In genomic region chr3:53994986-53995385, GRCh38 we compare ENCODE assay signal across 19 cellular contexts.
"Had no signal": no experiment of that assay in that cellular context is flagged by ENCODE, and none has a peak within 500 bp of the region (broad histone marks: within the 10 kb centered on the region; RNA-seq: fewer than 3 reads in every experiment).

No MANE protein-coding gene starts in this region.

- H3K9me3 ChIP-seq: ascending aorta, esophagus muscularis mucosa, mucosa of descending colon, sigmoid colon, uterus had no signal

- H3K4me3 ChIP-seq: ascending aorta, esophagus muscularis mucosa, hepatocyte, mucosa of descending colon, neural progenitor cell, sigmoid colon, tibial artery, uterus had no signal

- H3K27me3 ChIP-seq: ascending aorta, esophagus muscularis mucosa, neural progenitor cell, sigmoid colon, uterus had no signal

- ATAC-seq: mucosa of descending colon; stimulated activated memory B cell treated with anti-CD40 and anti-IgM and Interleukin-4, amounts not matched to agents 10 μg/mL and 1 μg/mL and 100 μg/mL, for 72 hours had no signal

- H3K36me3 ChIP-seq: ascending aorta, esophagus muscularis mucosa, neural progenitor cell, sigmoid colon, tibial artery, uterus had no signal

- H3K27ac ChIP-seq: ascending aorta, hepatocyte, neural progenitor cell, sigmoid colon, tibial artery, uterus had no signal

- H3K4me1 ChIP-seq: ascending aorta, neural progenitor cell, sigmoid colon, tibial artery, uterus had no signal

- DNase-seq: activated CD4-positive, alpha-beta T cell treated with anti-CD3 and anti-CD28 coated beads, Interleukin-2, amount 10 ng/mL, durations not matched to agents 7 days and 5 days; activated CD8-positive, alpha-beta memory T cell treated with anti-CD3 and anti-CD28 coated beads, Interleukin-2, amount 50 U/mL, for 4 hours; activated effector memory CD4-positive, alpha-beta T cell treated with Interleukin-2 at 50 U/mL for 16 hours; activated naive CD4-positive, alpha-beta T cell treated with anti-CD3 and anti-CD28 coated beads, Interleukin-2, amount 50 U/mL, for 16 hours; activated T-cell treated with anti-CD3 and anti-CD28 coated beads, Interleukin-2, amount 50 U/mL, for 48 hours; cerebellar nuclear complex; effector memory CD4-positive, alpha-beta T cell; islet precursor cell; mucosa of descending colon; naive B cell; sigmoid colon; stimulated activated CD4-positive, alpha-beta T cell treated with anti-CD3 and anti-CD28 coated beads, Interleukin-4, amount 100 ng/mL, for 4 hours; tibial artery; uterus had no signal
